23 cellular contexts compared by ENCODE assay signal in the genomic region with DNA sequence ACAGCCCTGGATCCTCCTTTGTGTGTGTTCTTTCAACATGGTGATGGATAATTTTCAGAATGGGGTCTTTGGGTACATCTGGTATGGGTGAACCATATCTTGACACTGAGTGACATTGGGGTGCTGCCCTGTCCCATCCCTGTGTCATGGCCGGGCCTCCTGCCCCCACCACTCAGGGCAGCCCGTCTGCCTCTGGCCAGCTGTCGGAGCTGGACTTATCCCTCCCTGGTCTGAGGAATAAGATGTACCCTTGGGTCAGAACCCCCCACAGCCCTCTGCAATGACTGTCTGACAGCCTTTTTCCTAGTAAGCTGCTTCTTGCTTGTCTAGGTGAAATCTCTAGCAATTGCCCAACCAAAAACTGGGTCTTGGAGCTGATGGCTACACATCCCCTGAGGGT.
"Had no signal": no experiment of that assay in that cellular context is flagged by ENCODE, and none has a peak within 500 bp of the region (broad histone marks: within the 10 kb centered on the region; RNA-seq: fewer than 3 reads in every experiment).

No MANE protein-coding gene starts in this region.

- DNase-seq: activated CD4-positive, alpha-beta memory T cell treated with anti-CD3 and anti-CD28 coated beads, Interleukin-2, amount 10 ng/mL, durations not matched to agents 7 days and 5 days; activated CD4-positive, alpha-beta T cell treated with anti-CD3 and anti-CD28 coated beads for 36 hours; activated CD4-positive, alpha-beta T cell treated with anti-CD3 and anti-CD28 coated beads, Interleukin-2, amount 10 ng/mL, durations not matched to agents 24 days and 14 days; activated CD4-positive, CD25-positive, alpha-beta regulatory T cell; activated CD4-positive, CD25-positive, alpha-beta regulatory T cell treated with anti-CD3 and anti-CD28 coated beads, Interleukin-2, amount 50 U/mL, for 72 hours; activated CD8-positive, alpha-beta memory T cell treated with anti-CD3 and anti-CD28 coated beads, Interleukin-2, amount 50 U/mL, for 48 hours; activated effector memory CD4-positive, alpha-beta T cell treated with anti-CD3 and anti-CD28 coated beads, Interleukin-2, amount 50 U/mL, for 16 hours; activated naive CD4-positive, alpha-beta T cell treated with anti-CD3 and anti-CD28 coated beads, Interleukin-2, amount 50 U/mL, for 16 hours; activated T-cell treated with anti-CD3 and anti-CD28 coated beads, Interleukin-2, amount 50 U/mL, for 48 hours; amniotic stem cell; brain microvascular endothelial cell; caudate nucleus; cortex of kidney; dermis blood vessel endothelial cell; effector CD4-positive, alpha-beta T cell; effector memory CD8-positive, alpha-beta T cell; esophagus squamous epithelium; foreskin melanocyte; T-helper 2 cell had no signal

- H3K9me3 Mint-ChIP-seq: activated CD4-positive, alpha-beta memory T cell treated with anti-CD3 and anti-CD28 coated beads, Interleukin-2, amount 10 ng/mL, durations not matched to agents 7 days and 5 days; activated CD4-positive, alpha-beta T cell treated with anti-CD3 and anti-CD28 coated beads, Interleukin-2, amount 10 ng/mL, durations not matched to agents 24 days and 14 days; activated T-helper 1 cell treated with anti-CD3 and anti-CD28 coated beads, Interleukin-12 subunit alpha, Interleukin-12 subunit beta, Interleukin-2, Interleukin-4 antibody, amounts not matched to agents 30 ng/mL and 10 ng/mL and 1 ng/mL, durations not matched to agents 14 hours and 24 hours and 36 hours; activated T-helper 2 cell treated with anti-CD3 and anti-CD28 coated beads, Interferon-gamma antibody, Interleukin-2, Interleukin-4, amounts not matched to agents 10 μg/mL and 5 μg/mL and 100 μg/mL, durations not matched to agents 14 hours and 24 hours and 36 hours; effector memory CD8-positive, alpha-beta T cell had no signal

- H3K27ac ChIP-seq: brain microvascular endothelial cell, gastroesophageal sphincter had no signal

- H3K27me3 ChIP-seq: brain microvascular endothelial cell, esophagus squamous epithelium, gastroesophageal sphincter had no signal

- H3K36me3 Mint-ChIP-seq: activated naive CD8-positive, alpha-beta T cell had no signal

- ATAC-seq: activated CD4-positive, alpha-beta T cell treated with anti-CD3 and anti-CD28 coated beads for 36 hours; effector memory CD8-positive, alpha-beta T cell; gastroesophageal sphincter had no signal

- H3K36me3 ChIP-seq: brain microvascular endothelial cell, esophagus squamous epithelium, gastroesophageal sphincter had no signal

- H3K27ac Mint-ChIP-seq: activated CD4-positive, alpha-beta memory T cell treated with anti-CD3 and anti-CD28 coated beads, Interleukin-2, amount 10 ng/mL, durations not matched to agents 7 days and 5 days; activated CD4-positive, alpha-beta T cell treated with anti-CD3 and anti-CD28 coated beads for 36 hours; activated CD4-positive, alpha-beta T cell treated with anti-CD3 and anti-CD28 coated beads, Interleukin-2, amount 10 ng/mL, durations not matched to agents 24 days and 14 days; activated naive CD8-positive, alpha-beta T cell; activated T-helper 1 cell treated with anti-CD3 and anti-CD28 coated beads, Interleukin-12 subunit alpha, Interleukin-12 subunit beta, Interleukin-2, Interleukin-4 antibody, amounts not matched to agents 30 ng/mL and 10 ng/mL and 1 ng/mL, durations not matched to agents 14 hours and 24 hours and 36 hours; activated T-helper 2 cell treated with anti-CD3 and anti-CD28 coated beads, Interferon-gamma antibody, Interleukin-2, Interleukin-4, amounts not matched to agents 10 μg/mL and 5 μg/mL and 100 μg/mL, durations not matched to agents 14 hours and 24 hours and 36 hours; effector memory CD8-positive, alpha-beta T cell had no signal

- H3K4me3 ChIP-seq: esophagus squamous epithelium, gastroesophageal sphincter had no signal

- H3K4me1 Mint-ChIP-seq: activated CD4-positive, alpha-beta memory T cell treated with anti-CD3 and anti-CD28 coated beads, Interleukin-2, amount 10 ng/mL, durations not matched to agents 7 days and 5 days had no signal

- H3K27me3 Mint-ChIP-seq: activated CD4-positive, alpha-beta T cell treated with anti-CD3 and anti-CD28 coated beads for 36 hours; activated naive CD8-positive, alpha-beta T cell had no signal

- H3K4me3 Mint-ChIP-seq: activated CD4-positive, alpha-beta memory T cell treated with anti-CD3 and anti-CD28 coated beads, Interleukin-2, amount 10 ng/mL, durations not matched to agents 7 days and 5 days; activated CD4-positive, alpha-beta T cell treated with anti-CD3 and anti-CD28 coated beads for 36 hours; activated CD4-positive, alpha-beta T cell treated with anti-CD3 and anti-CD28 coated beads, Interleukin-2, amount 10 ng/mL, durations not matched to agents 24 days and 14 days; activated naive CD8-positive, alpha-beta T cell; activated T-helper 1 cell treated with anti-CD3 and anti-CD28 coated beads, Interleukin-12 subunit alpha, Interleukin-12 subunit beta, Interleukin-2, Interleukin-4 antibody, amounts not matched to agents 30 ng/mL and 10 ng/mL and 1 ng/mL, durations not matched to agents 14 hours and 24 hours and 36 hours; effector memory CD8-positive, alpha-beta T cell had no signal

- H3K9me3 ChIP-seq: esophagus squamous epithelium, gastroesophageal sphincter had no signal
